In the genomic region with DNA sequence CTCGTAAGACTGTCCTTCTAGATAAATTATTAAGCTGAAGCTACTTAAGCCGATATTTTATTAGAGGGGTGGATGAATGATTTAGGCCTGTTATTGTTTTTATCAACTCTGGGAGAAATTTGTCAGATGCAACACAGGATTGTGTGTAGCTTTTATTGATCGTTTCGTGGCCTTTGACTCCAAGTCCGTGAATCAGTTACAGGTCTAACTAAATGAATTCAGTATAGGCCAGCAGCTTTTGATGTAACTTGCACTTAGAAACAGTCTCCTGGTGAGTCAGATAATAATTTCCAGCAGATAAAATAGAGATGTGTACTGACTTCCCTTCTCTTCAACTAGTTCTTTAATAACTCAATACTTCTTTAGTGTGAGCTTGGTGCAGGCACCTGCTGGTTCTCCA, we compare ENCODE assay signal across 1 cellular context.
TF ChIP-seq lines count a peak whose summit lies in the region.

No MANE protein-coding gene starts in this region.

TF ChIP-seq in HepG2, 621 proteins besides CTCF, POLR2A, EP300 and RAD21 (continued from another document):
- TF ChIP-seq SRY (CRISPR knock-in tag; IDR thresholded peaks at IDR 0.05) (no peak), KMT2A (CRISPR knock-in tag; IDR thresholded peaks at IDR 0.05) (no peak), ZFP62 (CRISPR knock-in tag; IDR thresholded peaks at IDR 0.05) (no peak), PCBP2 (optimal IDR thresholded peaks at IDR 0.05; ENCODE audit: low read depth, low read length, poor library complexity, severe bottlenecking) (no peak), PAWR (CRISPR knock-in tag; IDR thresholded peaks at IDR 0.05; ENCODE audit: borderline replicate concordance) (no peak), ZNF550 (CRISPR knock-in tag; IDR thresholded peaks at IDR 0.05; ENCODE audit: borderline replicate concordance) (no peak), CHD4 (IDR thresholded peaks at IDR 0.05; ENCODE audit: borderline replicate concordance, low read length) (no peak), KMT2B (CRISPR knock-in tag; IDR thresholded peaks at IDR 0.05) (no peak), ZNF570 (CRISPR knock-in tag; IDR thresholded peaks at IDR 0.05; ENCODE audit: borderline replicate concordance) (no peak), ARNT (IDR thresholded peaks at IDR 0.05) (no peak)
- TF ChIP-seq, protein P1, sequence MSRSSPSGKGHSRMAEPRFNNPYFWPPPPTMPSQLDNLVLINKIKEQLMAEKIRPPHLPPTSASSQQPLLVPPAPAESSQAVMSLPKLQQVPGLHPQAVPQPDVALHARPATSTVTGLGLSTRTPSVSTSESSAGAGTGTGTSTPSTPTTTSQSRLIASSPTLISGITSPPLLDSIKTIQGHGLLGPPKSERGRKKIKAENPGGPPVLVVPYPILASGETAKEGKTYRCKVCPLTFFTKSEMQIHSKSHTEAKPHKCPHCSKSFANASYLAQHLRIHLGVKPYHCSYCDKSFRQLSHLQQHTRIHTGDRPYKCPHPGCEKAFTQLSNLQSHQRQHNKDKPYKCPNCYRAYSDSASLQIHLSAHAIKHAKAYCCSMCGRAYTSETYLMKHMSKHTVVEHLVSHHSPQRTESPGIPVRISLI (CRISPR knock-in tag; IDR thresholded peaks at IDR 0.05; ENCODE audit: borderline replicate concordance), result no peak
- TF ChIP-seq, protein P2, sequence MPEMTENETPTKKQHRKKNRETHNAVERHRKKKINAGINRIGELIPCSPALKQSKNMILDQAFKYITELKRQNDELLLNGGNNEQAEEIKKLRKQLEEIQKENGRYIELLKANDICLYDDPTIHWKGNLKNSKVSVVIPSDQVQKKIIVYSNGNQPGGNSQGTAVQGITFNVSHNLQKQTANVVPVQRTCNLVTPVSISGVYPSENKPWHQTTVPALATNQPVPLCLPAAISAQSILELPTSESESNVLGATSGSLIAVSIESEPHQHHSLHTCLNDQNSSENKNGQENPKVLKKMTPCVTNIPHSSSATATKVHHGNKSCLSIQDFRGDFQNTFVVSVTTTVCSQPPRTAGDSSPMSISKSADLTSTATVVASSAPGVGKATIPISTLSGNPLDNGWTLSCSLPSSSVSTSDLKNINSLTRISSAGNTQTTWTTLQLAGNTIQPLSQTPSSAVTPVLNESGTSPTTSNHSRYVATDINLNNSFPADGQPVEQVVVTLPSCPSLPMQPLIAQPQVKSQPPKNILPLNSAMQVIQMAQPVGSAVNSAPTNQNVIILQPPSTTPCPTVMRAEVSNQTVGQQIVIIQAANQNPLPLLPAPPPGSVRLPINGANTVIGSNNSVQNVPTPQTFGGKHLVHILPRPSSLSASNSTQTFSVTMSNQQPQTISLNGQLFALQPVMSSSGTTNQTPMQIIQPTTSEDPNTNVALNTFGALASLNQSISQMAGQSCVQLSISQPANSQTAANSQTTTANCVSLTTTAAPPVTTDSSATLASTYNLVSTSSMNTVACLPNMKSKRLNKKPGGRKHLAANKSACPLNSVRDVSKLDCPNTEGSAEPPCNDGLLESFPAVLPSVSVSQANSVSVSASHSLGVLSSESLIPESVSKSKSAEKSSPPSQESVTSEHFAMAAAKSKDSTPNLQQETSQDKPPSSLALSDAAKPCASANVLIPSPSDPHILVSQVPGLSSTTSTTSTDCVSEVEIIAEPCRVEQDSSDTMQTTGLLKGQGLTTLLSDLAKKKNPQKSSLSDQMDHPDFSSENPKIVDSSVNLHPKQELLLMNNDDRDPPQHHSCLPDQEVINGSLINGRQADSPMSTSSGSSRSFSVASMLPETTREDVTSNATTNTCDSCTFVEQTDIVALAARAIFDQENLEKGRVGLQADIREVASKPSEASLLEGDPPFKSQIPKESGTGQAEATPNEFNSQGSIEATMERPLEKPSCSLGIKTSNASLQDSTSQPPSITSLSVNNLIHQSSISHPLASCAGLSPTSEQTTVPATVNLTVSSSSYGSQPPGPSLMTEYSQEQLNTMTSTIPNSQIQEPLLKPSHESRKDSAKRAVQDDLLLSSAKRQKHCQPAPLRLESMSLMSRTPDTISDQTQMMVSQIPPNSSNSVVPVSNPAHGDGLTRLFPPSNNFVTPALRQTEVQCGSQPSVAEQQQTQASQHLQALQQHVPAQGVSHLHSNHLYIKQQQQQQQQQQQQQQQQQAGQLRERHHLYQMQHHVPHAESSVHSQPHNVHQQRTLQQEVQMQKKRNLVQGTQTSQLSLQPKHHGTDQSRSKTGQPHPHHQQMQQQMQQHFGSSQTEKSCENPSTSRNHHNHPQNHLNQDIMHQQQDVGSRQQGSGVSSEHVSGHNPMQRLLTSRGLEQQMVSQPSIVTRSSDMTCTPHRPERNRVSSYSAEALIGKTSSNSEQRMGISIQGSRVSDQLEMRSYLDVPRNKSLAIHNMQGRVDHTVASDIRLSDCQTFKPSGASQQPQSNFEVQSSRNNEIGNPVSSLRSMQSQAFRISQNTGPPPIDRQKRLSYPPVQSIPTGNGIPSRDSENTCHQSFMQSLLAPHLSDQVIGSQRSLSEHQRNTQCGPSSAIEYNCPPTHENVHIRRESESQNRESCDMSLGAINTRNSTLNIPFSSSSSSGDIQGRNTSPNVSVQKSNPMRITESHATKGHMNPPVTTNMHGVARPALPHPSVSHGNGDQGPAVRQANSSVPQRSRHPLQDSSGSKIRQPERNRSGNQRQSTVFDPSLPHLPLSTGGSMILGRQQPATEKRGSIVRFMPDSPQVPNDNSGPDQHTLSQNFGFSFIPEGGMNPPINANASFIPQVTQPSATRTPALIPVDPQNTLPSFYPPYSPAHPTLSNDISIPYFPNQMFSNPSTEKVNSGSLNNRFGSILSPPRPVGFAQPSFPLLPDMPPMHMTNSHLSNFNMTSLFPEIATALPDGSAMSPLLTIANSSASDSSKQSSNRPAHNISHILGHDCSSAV (CRISPR knock-in tag; IDR thresholded peaks at IDR 0.05; ENCODE audit: borderline replicate concordance), result no peak
